Comparison of ENCODE assay signal across 26 cellular contexts in genomic region chr10:119465085-119465484, GRCh38.
"Had no signal": no experiment of that assay in that cellular context is flagged by ENCODE, and none has a peak within 500 bp of the region (broad histone marks: within the 10 kb centered on the region; RNA-seq: fewer than 3 reads in every experiment).

No MANE protein-coding gene starts in this region.

- H3K36me3 Mint-ChIP-seq: mesothelial cell of epicardium had no signal

- H3K4me3 ChIP-seq: coronary artery, dorsolateral prefrontal cortex, esophagus muscularis mucosa, gastroesophageal sphincter, heart left ventricle, hepatocyte, lower lobe of right lung, mucosa of descending colon had no signal

- ATAC-seq: foreskin keratinocyte, gastroesophageal sphincter, heart left ventricle, left colon, left lobe of liver, left ventricle myocardium superior, lower lobe of right lung, mucosa of descending colon had no signal

- H3K27me3 ChIP-seq: esophagus muscularis mucosa, gastroesophageal sphincter, heart left ventricle, hepatocyte had no signal

- H3K9me3 ChIP-seq: esophagus muscularis mucosa, gastroesophageal sphincter, lower lobe of right lung, mucosa of descending colon had no signal

- H3K4me1 Mint-ChIP-seq: mesothelial cell of epicardium had no signal

- H3K27ac ChIP-seq: coronary artery, dorsolateral prefrontal cortex, esophagus muscularis mucosa, foreskin keratinocyte, gastroesophageal sphincter, heart left ventricle, hepatocyte, lower lobe of right lung had no signal

- H3K4me3 Mint-ChIP-seq: immature natural killer cell, mesothelial cell of epicardium, naive B cell had no signal

- DNase-seq: dermis blood vessel endothelial cell; dorsolateral prefrontal cortex; effector CD4-positive, alpha-beta T cell; effector memory CD4-positive, alpha-beta T cell; foreskin keratinocyte; heart left ventricle; hypothalamus; immature natural killer cell; islet precursor cell; kidney; kidney glomerular epithelial cell; left colon; left ventricle myocardium superior; lower lobe of right lung; mesenchymal stem cell; mucosa of descending colon; naive B cell had no signal

- H3K4me2 ChIP-seq: hepatocyte had no signal

- H3K27ac Mint-ChIP-seq: mesothelial cell of epicardium had no signal

- H3K36me3 ChIP-seq: esophagus muscularis mucosa, gastroesophageal sphincter, heart left ventricle, lower lobe of right lung had no signal

- H3K9me3 Mint-ChIP-seq: immature natural killer cell had no signal

- H2AFZ ChIP-seq: hepatocyte had no signal

- H3K4me1 ChIP-seq: esophagus muscularis mucosa, gastroesophageal sphincter, lower lobe of right lung had no signal

- FAIRE-seq: colon, endothelial cell of umbilical vein, frontal cortex, kidney had no signal
